ENCODE assay signal across 1 cellular context in the genomic region with DNA sequence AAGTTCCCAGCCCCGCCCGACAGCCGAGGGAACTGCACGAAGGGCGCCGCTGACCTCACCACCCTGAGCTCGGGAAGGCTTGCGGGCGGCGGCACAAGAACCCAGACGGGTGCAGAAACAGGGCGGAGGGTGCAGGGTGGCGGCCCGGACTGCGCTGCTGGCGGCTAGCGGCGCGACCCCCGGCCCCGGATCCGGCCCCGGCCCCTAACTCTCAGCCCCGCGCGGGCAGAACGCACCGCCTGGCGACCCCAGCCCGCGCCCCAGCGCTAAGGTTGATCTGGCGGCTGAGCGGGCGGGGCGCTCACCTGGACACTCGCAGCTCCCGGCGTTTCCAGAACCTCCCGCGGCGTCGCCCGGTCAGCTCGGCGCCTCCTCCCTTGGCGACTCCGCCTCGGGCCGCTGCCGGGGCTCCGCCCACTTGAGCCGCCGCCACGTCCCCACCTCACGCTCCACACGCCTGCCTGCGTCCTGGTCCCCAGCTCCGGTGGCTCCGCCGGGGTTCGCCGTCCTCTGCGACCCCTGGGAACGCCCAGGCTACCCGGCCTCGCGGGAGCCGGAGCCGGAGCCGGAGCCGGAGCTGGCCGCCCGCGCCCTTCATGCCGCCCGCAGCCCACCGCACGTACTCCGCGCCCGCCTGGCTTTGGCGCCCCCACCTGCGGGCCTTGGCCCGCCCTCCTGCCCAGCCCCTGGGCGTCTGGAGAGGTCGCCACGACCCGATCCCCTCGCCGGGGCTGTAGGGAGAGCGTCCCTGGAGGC.
A peak's percentile ranks its signal among the peaks of the same experiment; 100 is the strongest.
TF ChIP-seq lines count a peak whose summit lies in the region.

A gene (minus strand): TSS at position 369 of the 756 bp plus-strand sequence. CDS start 9,227 bp downstream, outside the sequence.

TF ChIP-seq in K562, 482 proteins besides CTCF, POLR2A, EP300 and RAD21 (continued from another document and continues in another):
- TF ChIP-seq, protein P1, sequence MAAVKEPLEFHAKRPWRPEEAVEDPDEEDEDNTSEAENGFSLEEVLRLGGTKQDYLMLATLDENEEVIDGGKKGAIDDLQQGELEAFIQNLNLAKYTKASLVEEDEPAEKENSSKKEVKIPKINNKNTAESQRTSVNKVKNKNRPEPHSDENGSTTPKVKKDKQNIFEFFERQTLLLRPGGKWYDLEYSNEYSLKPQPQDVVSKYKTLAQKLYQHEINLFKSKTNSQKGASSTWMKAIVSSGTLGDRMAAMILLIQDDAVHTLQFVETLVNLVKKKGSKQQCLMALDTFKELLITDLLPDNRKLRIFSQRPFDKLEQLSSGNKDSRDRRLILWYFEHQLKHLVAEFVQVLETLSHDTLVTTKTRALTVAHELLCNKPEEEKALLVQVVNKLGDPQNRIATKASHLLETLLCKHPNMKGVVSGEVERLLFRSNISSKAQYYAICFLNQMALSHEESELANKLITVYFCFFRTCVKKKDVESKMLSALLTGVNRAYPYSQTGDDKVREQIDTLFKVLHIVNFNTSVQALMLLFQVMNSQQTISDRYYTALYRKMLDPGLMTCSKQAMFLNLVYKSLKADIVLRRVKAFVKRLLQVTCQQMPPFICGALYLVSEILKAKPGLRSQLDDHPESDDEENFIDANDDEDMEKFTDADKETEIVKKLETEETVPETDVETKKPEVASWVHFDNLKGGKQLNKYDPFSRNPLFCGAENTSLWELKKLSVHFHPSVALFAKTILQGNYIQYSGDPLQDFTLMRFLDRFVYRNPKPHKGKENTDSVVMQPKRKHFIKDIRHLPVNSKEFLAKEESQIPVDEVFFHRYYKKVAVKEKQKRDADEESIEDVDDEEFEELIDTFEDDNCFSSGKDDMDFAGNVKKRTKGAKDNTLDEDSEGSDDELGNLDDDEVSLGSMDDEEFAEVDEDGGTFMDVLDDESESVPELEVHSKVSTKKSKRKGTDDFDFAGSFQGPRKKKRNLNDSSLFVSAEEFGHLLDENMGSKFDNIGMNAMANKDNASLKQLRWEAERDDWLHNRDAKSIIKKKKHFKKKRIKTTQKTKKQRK (IDR thresholded peaks at IDR 0.05; ENCODE audit: borderline replicate concordance, low read depth, low read length) = no peak
- TF ChIP-seq ZBTB7A (IDR thresholded peaks at IDR 0.05; ENCODE audit: borderline replicate concordance, control insufficient read depth, low read depth, low read length) (peak; percentile 53; the same call in 1 of the 2 replicates), ETV6 (IDR thresholded peaks at IDR 0.05; ENCODE audit: borderline replicate concordance in 1 of 2, low read depth in 2 of 2, low read length in 1 of 2) (no peak), ETV6 (CRISPR knock-in tag; IDR thresholded peaks at IDR 0.05; ENCODE audit: borderline replicate concordance) (no peak), PTTG1 (tag; IDR thresholded peaks at IDR 0.05; ENCODE audit: low read depth) (no peak), YBX1 (IDR thresholded peaks at IDR 0.05) (no peak), CHD2 (IDR thresholded peaks at IDR 0.05; ENCODE audit: low read depth, low read length) (no peak), BRCA1 (IDR thresholded peaks at IDR 0.05) (no peak), BRCA1 (CRISPR knock-in tag; IDR thresholded peaks at IDR 0.05) (no peak), ZBTB17 (CRISPR knock-in tag; IDR thresholded peaks at IDR 0.05) (no peak), ELF1 (tag; IDR thresholded peaks at IDR 0.05) (no peak), CBX5 (IDR thresholded peaks at IDR 0.05; ENCODE audit: borderline replicate concordance, low read depth) (no peak), ATF7 (IDR thresholded peaks at IDR 0.05) (peak; percentile 82), PCBP2 (IDR thresholded peaks at IDR 0.05; ENCODE audit: low read depth, low read length, poor library complexity, severe bottlenecking) (no peak), ZNF668 (CRISPR knock-in tag; IDR thresholded peaks at IDR 0.05) (no peak), CBFA2T2 (conservative IDR thresholded peaks at IDR 0.05) (no peak), TAL1 (IDR thresholded peaks at IDR 0.05) (no peak), ZBTB8A (IDR thresholded peaks at IDR 0.05; ENCODE audit: partially characterized antibody) (no peak), ZNF174 (CRISPR knock-in tag; IDR thresholded peaks at IDR 0.05) (no peak), RBM25 (IDR thresholded peaks at IDR 0.05; ENCODE audit: low read depth, low read length, severe bottlenecking) (no peak), EP400 (IDR thresholded peaks at IDR 0.05) (peak; percentile 77), NCOA2 (IDR thresholded peaks at IDR 0.05; ENCODE audit: partially characterized antibody in 2 of 2) (no peak), ZNF212 (CRISPR knock-in tag; IDR thresholded peaks at IDR 0.05) (no peak), SP1 (CRISPR knock-in tag; IDR thresholded peaks at IDR 0.05) (peak; percentile 84), ZNF699 (CRISPR knock-in tag; IDR thresholded peaks at IDR 0.05; ENCODE audit: insufficient replicate concordance) (no peak), CTBP1 (IDR thresholded peaks at IDR 0.05; ENCODE audit: borderline replicate concordance) (peak; percentile 75), HMG20B (CRISPR knock-in tag; IDR thresholded peaks at IDR 0.05) (no peak), EZH2 (IDR thresholded peaks at IDR 0.05; ENCODE audit: borderline replicate concordance, low read depth, low read length) (no peak)
- TF ChIP-seq, protein P2, sequence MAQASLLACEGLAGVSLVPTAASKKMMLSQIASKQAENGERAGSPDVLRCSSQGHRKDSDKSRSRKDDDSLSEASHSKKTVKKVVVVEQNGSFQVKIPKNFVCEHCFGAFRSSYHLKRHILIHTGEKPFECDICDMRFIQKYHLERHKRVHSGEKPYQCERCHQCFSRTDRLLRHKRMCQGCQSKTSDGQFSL (CRISPR knock-in tag; IDR thresholded peaks at IDR 0.05) = 0 out of 2 replicates have a peak, but pooled peaks have one; percentile 32
- TF ChIP-seq, protein P2 (tag; IDR thresholded peaks at IDR 0.05) = no peak
- TF ChIP-seq, protein P3, sequence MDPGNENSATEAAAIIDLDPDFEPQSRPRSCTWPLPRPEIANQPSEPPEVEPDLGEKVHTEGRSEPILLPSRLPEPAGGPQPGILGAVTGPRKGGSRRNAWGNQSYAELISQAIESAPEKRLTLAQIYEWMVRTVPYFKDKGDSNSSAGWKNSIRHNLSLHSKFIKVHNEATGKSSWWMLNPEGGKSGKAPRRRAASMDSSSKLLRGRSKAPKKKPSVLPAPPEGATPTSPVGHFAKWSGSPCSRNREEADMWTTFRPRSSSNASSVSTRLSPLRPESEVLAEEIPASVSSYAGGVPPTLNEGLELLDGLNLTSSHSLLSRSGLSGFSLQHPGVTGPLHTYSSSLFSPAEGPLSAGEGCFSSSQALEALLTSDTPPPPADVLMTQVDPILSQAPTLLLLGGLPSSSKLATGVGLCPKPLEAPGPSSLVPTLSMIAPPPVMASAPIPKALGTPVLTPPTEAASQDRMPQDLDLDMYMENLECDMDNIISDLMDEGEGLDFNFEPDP (CRISPR knock-in tag; IDR thresholded peaks at IDR 0.05) = 0 out of 2 replicates have a peak, but pooled peaks have one; percentile 19
- TF ChIP-seq, protein P4, sequence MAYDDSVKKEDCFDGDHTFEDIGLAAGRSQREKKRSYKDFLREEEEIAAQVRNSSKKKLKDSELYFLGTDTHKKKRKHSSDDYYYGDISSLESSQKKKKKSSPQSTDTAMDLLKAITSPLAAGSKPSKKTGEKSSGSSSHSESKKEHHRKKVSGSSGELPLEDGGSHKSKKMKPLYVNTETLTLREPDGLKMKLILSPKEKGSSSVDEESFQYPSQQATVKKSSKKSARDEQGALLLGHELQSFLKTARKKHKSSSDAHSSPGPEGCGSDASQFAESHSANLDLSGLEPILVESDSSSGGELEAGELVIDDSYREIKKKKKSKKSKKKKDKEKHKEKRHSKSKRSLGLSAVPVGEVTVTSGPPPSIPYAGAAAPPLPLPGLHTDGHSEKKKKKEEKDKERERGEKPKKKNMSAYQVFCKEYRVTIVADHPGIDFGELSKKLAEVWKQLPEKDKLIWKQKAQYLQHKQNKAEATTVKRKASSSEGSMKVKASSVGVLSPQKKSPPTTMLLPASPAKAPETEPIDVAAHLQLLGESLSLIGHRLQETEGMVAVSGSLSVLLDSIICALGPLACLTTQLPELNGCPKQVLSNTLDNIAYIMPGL (CRISPR knock-in tag; IDR thresholded peaks at IDR 0.05) = peak; percentile 91
- TF ChIP-seq, protein P5, sequence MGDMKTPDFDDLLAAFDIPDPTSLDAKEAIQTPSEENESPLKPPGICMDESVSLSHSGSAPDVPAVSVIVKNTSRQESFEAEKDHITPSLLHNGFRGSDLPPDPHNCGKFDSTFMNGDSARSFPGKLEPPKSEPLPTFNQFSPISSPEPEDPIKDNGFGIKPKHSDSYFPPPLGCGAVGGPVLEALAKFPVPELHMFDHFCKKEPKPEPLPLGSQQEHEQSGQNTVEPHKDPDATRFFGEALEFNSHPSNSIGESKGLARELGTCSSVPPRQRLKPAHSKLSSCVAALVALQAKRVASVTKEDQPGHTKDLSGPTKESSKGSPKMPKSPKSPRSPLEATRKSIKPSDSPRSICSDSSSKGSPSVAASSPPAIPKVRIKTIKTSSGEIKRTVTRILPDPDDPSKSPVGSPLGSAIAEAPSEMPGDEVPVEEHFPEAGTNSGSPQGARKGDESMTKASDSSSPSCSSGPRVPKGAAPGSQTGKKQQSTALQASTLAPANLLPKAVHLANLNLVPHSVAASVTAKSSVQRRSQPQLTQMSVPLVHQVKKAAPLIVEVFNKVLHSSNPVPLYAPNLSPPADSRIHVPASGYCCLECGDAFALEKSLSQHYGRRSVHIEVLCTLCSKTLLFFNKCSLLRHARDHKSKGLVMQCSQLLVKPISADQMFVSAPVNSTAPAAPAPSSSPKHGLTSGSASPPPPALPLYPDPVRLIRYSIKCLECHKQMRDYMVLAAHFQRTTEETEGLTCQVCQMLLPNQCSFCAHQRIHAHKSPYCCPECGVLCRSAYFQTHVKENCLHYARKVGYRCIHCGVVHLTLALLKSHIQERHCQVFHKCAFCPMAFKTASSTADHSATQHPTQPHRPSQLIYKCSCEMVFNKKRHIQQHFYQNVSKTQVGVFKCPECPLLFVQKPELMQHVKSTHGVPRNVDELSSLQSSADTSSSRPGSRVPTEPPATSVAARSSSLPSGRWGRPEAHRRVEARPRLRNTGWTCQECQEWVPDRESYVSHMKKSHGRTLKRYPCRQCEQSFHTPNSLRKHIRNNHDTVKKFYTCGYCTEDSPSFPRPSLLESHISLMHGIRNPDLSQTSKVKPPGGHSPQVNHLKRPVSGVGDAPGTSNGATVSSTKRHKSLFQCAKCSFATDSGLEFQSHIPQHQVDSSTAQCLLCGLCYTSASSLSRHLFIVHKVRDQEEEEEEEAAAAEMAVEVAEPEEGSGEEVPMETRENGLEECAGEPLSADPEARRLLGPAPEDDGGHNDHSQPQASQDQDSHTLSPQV (IDR thresholded peaks at IDR 0.05) = peak; percentile 74
- TF ChIP-seq, protein P6, sequence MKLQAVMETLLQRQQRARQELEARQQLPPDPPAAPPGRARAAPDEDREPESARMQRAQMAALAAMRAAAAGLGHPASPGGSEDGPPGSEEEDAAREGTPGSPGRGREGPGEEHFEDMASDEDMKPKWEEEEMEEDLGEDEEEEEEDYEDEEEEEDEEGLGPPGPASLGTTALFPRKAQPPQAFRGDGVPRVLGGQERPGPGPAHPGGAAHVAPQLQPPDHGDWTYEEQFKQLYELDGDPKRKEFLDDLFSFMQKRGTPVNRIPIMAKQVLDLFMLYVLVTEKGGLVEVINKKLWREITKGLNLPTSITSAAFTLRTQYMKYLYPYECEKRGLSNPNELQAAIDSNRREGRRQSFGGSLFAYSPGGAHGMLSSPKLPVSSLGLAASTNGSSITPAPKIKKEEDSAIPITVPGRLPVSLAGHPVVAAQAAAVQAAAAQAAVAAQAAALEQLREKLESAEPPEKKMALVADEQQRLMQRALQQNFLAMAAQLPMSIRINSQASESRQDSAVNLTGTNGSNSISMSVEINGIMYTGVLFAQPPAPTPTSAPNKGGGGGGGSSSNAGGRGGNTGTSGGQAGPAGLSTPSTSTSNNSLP (IDR thresholded peaks at IDR 0.05; ENCODE audit: borderline replicate concordance, low read depth, low read length) = no peak
- TF ChIP-seq, protein P7, sequence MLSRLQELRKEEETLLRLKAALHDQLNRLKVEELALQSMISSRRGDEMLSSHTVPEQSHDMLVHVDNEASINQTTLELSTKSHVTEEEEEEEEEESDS (CRISPR knock-in tag; IDR thresholded peaks at IDR 0.05) = no peak
- TF ChIP-seq, protein P8, sequence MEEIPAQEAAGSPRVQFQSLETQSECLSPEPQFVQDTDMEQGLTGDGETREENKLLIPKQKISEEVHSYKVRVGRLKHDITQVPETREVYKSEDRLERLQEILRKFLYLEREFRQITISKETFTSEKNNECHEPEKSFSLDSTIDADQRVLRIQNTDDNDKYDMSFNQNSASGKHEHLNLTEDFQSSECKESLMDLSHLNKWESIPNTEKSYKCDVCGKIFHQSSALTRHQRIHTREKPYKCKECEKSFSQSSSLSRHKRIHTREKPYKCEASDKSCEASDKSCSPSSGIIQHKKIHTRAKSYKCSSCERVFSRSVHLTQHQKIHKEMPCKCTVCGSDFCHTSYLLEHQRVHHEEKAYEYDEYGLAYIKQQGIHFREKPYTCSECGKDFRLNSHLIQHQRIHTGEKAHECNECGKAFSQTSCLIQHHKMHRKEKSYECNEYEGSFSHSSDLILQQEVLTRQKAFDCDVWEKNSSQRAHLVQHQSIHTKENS (CRISPR knock-in tag; IDR thresholded peaks at IDR 0.05) = no peak
- TF ChIP-seq, protein P9, sequence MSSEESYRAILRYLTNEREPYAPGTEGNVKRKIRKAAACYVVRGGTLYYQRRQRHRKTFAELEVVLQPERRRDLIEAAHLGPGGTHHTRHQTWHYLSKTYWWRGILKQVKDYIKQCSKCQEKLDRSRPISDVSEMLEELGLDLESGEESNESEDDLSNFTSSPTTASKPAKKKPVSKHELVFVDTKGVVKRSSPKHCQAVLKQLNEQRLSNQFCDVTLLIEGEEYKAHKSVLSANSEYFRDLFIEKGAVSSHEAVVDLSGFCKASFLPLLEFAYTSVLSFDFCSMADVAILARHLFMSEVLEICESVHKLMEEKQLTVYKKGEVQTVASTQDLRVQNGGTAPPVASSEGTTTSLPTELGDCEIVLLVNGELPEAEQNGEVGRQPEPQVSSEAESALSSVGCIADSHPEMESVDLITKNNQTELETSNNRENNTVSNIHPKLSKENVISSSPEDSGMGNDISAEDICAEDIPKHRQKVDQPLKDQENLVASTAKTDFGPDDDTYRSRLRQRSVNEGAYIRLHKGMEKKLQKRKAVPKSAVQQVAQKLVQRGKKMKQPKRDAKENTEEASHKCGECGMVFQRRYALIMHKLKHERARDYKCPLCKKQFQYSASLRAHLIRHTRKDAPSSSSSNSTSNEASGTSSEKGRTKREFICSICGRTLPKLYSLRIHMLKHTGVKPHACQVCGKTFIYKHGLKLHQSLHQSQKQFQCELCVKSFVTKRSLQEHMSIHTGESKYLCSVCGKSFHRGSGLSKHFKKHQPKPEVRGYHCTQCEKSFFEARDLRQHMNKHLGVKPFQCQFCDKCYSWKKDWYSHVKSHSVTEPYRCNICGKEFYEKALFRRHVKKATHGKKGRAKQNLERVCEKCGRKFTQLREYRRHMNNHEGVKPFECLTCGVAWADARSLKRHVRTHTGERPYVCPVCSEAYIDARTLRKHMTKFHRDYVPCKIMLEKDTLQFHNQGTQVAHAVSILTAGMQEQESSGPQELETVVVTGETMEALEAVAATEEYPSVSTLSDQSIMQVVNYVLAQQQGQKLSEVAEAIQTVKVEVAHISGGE (CRISPR knock-in tag; IDR thresholded peaks at IDR 0.05) = peak in 1 of 3 experiments; percentile 55; a peak in 1 of 6 replicates
